In the genomic region with DNA sequence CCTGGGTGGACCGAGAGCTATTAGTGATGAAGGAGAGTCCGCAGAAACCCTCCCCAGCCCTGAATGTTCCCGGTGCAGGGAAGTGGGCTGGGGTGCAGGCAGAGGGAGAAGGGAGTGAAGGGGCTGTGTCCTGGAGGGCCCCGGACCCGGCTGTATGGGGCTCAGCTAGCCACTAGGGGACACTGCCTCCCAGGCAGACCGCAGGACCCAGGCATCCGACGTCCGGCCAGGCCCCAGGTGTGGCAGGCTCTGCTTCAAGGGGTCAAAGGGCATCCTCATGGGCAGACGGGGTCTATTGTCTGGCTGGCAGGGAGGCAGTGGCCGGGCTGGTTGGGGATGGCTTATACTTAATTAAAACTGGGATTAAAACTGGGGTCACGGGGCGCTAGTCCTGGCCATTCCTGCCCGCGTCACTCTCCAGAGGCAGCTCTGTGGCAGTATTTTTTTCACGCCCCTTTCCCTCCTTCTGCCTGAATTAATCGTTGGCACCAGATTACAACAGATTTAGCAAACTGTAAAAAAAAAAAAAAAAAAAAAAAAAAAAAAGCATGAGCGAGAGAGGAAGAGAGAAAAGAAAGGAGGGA, we compare ENCODE assay signal across 11 cellular contexts. TPM values are rescaled to one million over a fixed set of nuclear protein-coding genes. Genes with fewer than 3 reads are reported as not detected.
DNase-seq lines count a peak whose midpoint lies in the region; ATAC-seq and TF ChIP-seq lines count a peak whose summit lies in the region.
"Had no signal": no experiment of that assay in that cellular context is flagged by ENCODE, and none has a peak within 500 bp of the region (broad histone marks: within the 10 kb centered on the region; RNA-seq: fewer than 3 reads in every experiment).

No MANE protein-coding gene starts in this region.

- no peaks in the 10 kb centered on the region for H3K36me3 Mint-ChIP-seq in nephron progenitor cell (ENCODE audit: low read depth)

- TF ChIP-seq CTCF in DND-41 (IDR thresholded peaks at IDR 0.05; ENCODE audit: borderline replicate concordance, extremely low read depth, low read length, poor library complexity, severe bottlenecking) (peak; percentile 15), nephron progenitor cell (IDR thresholded peaks at IDR 0.05) (peak; percentile 52)

- H2AFZ ChIP-seq in DND-41 (ENCODE audit: low read depth, low read length) = no peak overlapping the region

- H3K27ac Mint-ChIP-seq in nephron progenitor cell = no peak overlapping the region
- H3K27ac Mint-ChIP-seq in stimulated activated naive CD8-positive, alpha-beta T cell treated with anti-CD3 and anti-CD28 coated beads, Interleukin-15, amount 100 ng/mL, for 72 hours = no peak overlapping the region
- H3K27ac Mint-ChIP-seq: naive thymus-derived CD8-positive, alpha-beta T cell had no signal

- no peak overlapping the region for H3K9ac ChIP-seq in DND-41 (ENCODE audit: low read depth, low read length)

- H3K4me2 ChIP-seq in DND-41 (ENCODE audit: insufficient read depth, low read length) = no peak overlapping the region

- no peak overlapping the region for H3K27ac ChIP-seq in DND-41 (ENCODE audit: low read length)

- peaks cover 10% of the 10 kb centered on the region for H3K4me1 ChIP-seq in DND-41 (ENCODE audit: insufficient read depth, low read length)

- H3K27me3 Mint-ChIP-seq in nephron progenitor cell (ENCODE audit: low read depth, poor library complexity) = peaks cover 49% of the 10 kb centered on the region
- H3K27me3 Mint-ChIP-seq in stimulated activated naive CD8-positive, alpha-beta T cell treated with anti-CD3 and anti-CD28 coated beads, Interleukin-15, amount 100 ng/mL, for 72 hours = peaks cover 38% of the 10 kb centered on the region

- no peaks in the 10 kb centered on the region for H3K9me3 Mint-ChIP-seq in nephron progenitor cell
- H3K9me3 Mint-ChIP-seq in stimulated activated naive CD8-positive, alpha-beta T cell treated with anti-CD3 and anti-CD28 coated beads, Interleukin-15, amount 100 ng/mL, for 72 hours = no peaks in the 10 kb centered on the region
- H3K9me3 Mint-ChIP-seq: naive thymus-derived CD8-positive, alpha-beta T cell had no signal

- H3K9me3 ChIP-seq in DND-41 (ENCODE audit: insufficient read depth, low read length, severe bottlenecking) = no peaks in the 10 kb centered on the region

- H3K79me2 ChIP-seq in DND-41 (ENCODE audit: insufficient read depth, low read length) = no peaks in the 10 kb centered on the region

- peaks cover 18% of the 10 kb centered on the region for H3K27me3 ChIP-seq in DND-41 (ENCODE audit: insufficient read depth, low read length, poor library complexity)

- no peak overlapping the region for H3K4me3 Mint-ChIP-seq in nephron progenitor cell
- H3K4me3 Mint-ChIP-seq in stimulated activated naive CD8-positive, alpha-beta T cell treated with anti-CD3 and anti-CD28 coated beads, Interleukin-15, amount 100 ng/mL, for 72 hours = no peak overlapping the region
- H3K4me3 Mint-ChIP-seq: naive thymus-derived CD8-positive, alpha-beta T cell had no signal

- H3K4me3 ChIP-seq in DND-41 (ENCODE audit: low read depth in 1 of 2, low read length in 2 of 2) = no peak overlapping the region

- peaks cover 31% of the 10 kb centered on the region for H3K4me1 Mint-ChIP-seq in nephron progenitor cell
- H3K4me1 Mint-ChIP-seq in stimulated activated naive CD8-positive, alpha-beta T cell treated with anti-CD3 and anti-CD28 coated beads, Interleukin-15, amount 100 ng/mL, for 72 hours = no peaks in the 10 kb centered on the region

- H3K36me3 ChIP-seq in DND-41 (ENCODE audit: insufficient read depth, low read length) = no peaks in the 10 kb centered on the region

- ATAC-seq in DND-41 (ENCODE audit: insufficient read depth, low read depth) (no peak), GM21737 (IDR thresholded peaks at IDR 0.05; ENCODE audit: unreplicated experiment) (no peak)
- no peak for ATAC-seq in stimulated activated naive CD8-positive, alpha-beta T cell treated with anti-CD3 and anti-CD28 coated beads, Interleukin-15, amount 100 ng/mL, for 72 hours
- ATAC-seq: naive thymus-derived CD8-positive, alpha-beta T cell had no signal

- peaks cover 44% of the 10 kb centered on the region for H4K20me1 ChIP-seq in DND-41 (ENCODE audit: insufficient read depth, low read length)

- DNase-seq in DND-41 = no peak
- DNase-seq in NCI-H1694 (lab: John Stamatoyannopoulos, UW) = peak; percentile 39
- DNase-seq in dermis blood vessel endothelial cell = peak; percentile 17
- DNase-seq in nephron progenitor cell = peak; percentile 41
- no peak for DNase-seq in Kasumi-1 (lab: John Stamatoyannopoulos, UW)
- DNase-seq in stimulated activated naive CD8-positive, alpha-beta T cell treated with anti-CD3 and anti-CD28 coated beads, Interleukin-15, amount 100 ng/mL, for 72 hours = no peak
- DNase-seq in activated CD4-positive, alpha-beta T cell treated with anti-CD3 and anti-CD28 coated beads for 4 hours = no peak
- DNase-seq: naive thymus-derived CD8-positive, alpha-beta T cell; NCI-H1105 treated with DMSO at 0.1 percent for 48 hours had no signal

RNA-seq across cellular contexts. Expression of a gene that starts 5.0 kb away (rescaled TPM):
- total RNA-seq in dermis blood vessel endothelial cell = not detected in 2 replicates
- total RNA-seq: dermis microvascular lymphatic vessel endothelial cell; naive thymus-derived CD8-positive, alpha-beta T cell had no signal

RNA-seq across cellular contexts. Expression of a gene that starts 54.5 kb away (rescaled TPM):
- 52.3 and 57.7 TPM in 2 replicates for total RNA-seq in dermis blood vessel endothelial cell

Comparison
In these comparisons a context has a peak if more than half of its experiments do, and no peak if none do; other contexts are left out.
1. DNase-seq: peak in NCI-H1694 (single experiment), dermis blood vessel endothelial cell (single experiment) and nephron progenitor cell (single experiment); none in DND-41 (single experiment), Kasumi-1 (0 of 2), stimulated activated naive CD8-positive, alpha-beta T cell treated with anti-CD3 and anti-CD28 coated beads, Interleukin-15, amount 100 ng/mL, for 72 hours (0 of 2) and activated CD4-positive, alpha-beta T cell treated with anti-CD3 and anti-CD28 coated beads for 4 hours (0 of 2).